In the genomic region with DNA sequence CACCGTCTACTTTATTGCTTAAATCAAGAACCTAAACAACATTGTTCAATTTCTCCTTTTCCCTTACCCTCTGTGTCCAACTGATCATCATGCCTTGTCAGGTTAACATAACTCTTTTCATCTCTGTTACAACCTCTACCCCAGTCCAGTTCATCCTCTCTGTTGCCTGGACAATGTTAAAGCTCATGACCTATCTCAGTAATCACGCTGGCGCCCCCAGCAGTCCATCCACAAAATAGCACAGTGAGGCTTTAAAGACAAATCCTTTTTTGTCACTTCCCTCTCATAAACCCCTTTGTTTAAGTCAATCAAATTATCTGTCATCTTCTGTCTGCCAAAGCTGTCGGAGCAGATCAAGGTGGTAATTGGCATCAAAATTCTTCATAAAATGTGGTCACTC, we compare ENCODE assay signal across 8 cellular contexts.
DNase-seq lines count a peak whose midpoint lies in the region; ATAC-seq and TF ChIP-seq lines count a peak whose summit lies in the region.

No MANE protein-coding gene starts in this region.

- no peak overlapping the region for H3K18ac ChIP-seq in H9 (ENCODE audit: insufficient read length, low read depth, low read length)

- peak; percentile 38 for ATAC-seq in Right ventricle myocardium superior (ENCODE audit: poor library complexity)

- peaks cover 3% of the 10 kb centered on the region for H4K20me1 ChIP-seq in H9 (ENCODE audit: control insufficient read depth, insufficient read depth, insufficient read length)

- H2BK20ac ChIP-seq in H9 (ENCODE audit: low read depth, low read length, poor library complexity, severe bottlenecking): no peak overlapping the region

- no peak overlapping the region for H2AK5ac ChIP-seq in H9 (ENCODE audit: insufficient read length, low read length)

- H3K9me3 Mint-ChIP-seq in Calu3 (ENCODE audit: low read depth, unreplicated experiment) (no peaks in the 10 kb centered on the region), H9 (no peaks in the 10 kb centered on the region; a peak in 1 of 5 replicates)

- peaks cover 24% of the 10 kb centered on the region for H3K36me3 Mint-ChIP-seq in Calu3 (ENCODE audit: insufficient read depth, unreplicated experiment)
- peaks cover 13 to 46% (median 39%) of the 10 kb centered on the region in 3 experiments for H3K36me3 Mint-ChIP-seq in H9 (ENCODE audit: insufficient read depth in 1 of 3, low read depth in 3 of 3)

- no peak overlapping the region for H3K9ac ChIP-seq in H9 (ENCODE audit: extremely low read depth, insufficient read length, low read length)

- H2BK5ac ChIP-seq in H9 (ENCODE audit: insufficient read length, low read length): no peak overlapping the region

- H2BK120ac ChIP-seq in H9 (ENCODE audit: low read depth, low read length, poor library complexity, severe bottlenecking): no peak overlapping the region

- no peak overlapping the region for H3K23ac ChIP-seq in H9 (ENCODE audit: insufficient read length, low read depth, low read length)

- 0 out of 2 replicates have a peak, but pooled peaks cover 2% of the 10 kb centered on the region for H3K79me2 ChIP-seq in H9 (ENCODE audit: insufficient read depth, low read length)

- H4K91ac ChIP-seq in H9 (ENCODE audit: insufficient read length, low read depth, low read length): no peak overlapping the region

- no peak overlapping the region for H2BK12ac ChIP-seq in H9 (ENCODE audit: insufficient read length, low read depth, low read length)

- H3K4ac ChIP-seq in H9 (ENCODE audit: low read depth, low read length): no peak overlapping the region

- no peak overlapping the region for H3K4me2 ChIP-seq in H9 (ENCODE audit: insufficient read depth, insufficient read length, low read length)

- H2BK15ac ChIP-seq in H9 (ENCODE audit: low read depth, low read length): no peak overlapping the region

- no peak overlapping the region for H3K14ac ChIP-seq in H9 (ENCODE audit: insufficient read depth, low read length)

- H2AFZ ChIP-seq in H9 (ENCODE audit: low read length): no peak overlapping the region

- CTCF ChIA-PET in Calu3 (lab: Charles Lee): interaction anchor here (0.6 to 1.0 kb wide), 2 partner anchors 12 to 135 kb away, joined by 3 read pairs; no protein-coding TSS in a partner anchor

- BruUV-seq in Calu3 (replicated peaks; lab: Mats Ljungman, UMichigan): no TSS peak

- no peak overlapping the region for H3K56ac ChIP-seq in H9 (ENCODE audit: insufficient read length, low read depth, low read length)

- H3K4me3 Mint-ChIP-seq in Calu3 (ENCODE audit: low read depth, unreplicated experiment) (no peak overlapping the region), H9 (no peak overlapping the region)

- H3T11ph ChIP-seq in H9 (ENCODE audit: low read length): no peak overlapping the region

- H4K8ac ChIP-seq in H9 (replicated peaks; ENCODE audit: insufficient read length, low read depth, low read length): no peak overlapping the region

- intact Hi-C loops in Calu3 (cut with micrococcal nuclease; ENCODE audit: unreplicated experiment) (no loop called here), Right ventricle myocardium superior (cut with DNase I) (no loop called here)

- H3K27ac ChIP-seq in H9 (ENCODE audit: insufficient read length, low read depth, low read length): no peak overlapping the region

- no CpG with 5 or more reads among the region's 4 CpGs for WGBS in H9 (ENCODE audit: extremely low coverage, insufficient read length, low lambda C conversion rate)

- H3K4me1 Mint-ChIP-seq in Calu3 (ENCODE audit: low read depth, unreplicated experiment) (peaks cover 8% of the 10 kb centered on the region), H9 (peaks cover 4 to 12% of the 10 kb centered on the region in 2 experiments)

- peak; percentile 59 for DNase-seq in Calu3
- peak; percentile 61 for DNase-seq in H9
- DNase-seq in OCI-M1 (lab: John Stamatoyannopoulos, UW): peak; percentile 84
- DNase-seq in activated T-helper 9 cell treated with anti-CD3 and anti-CD28 coated beads, Interleukin-2, amount 50 U/mL, for 16 hours (ENCODE audit: low read depth): peak; percentile 16
- peak; percentile 65 for DNase-seq in Right ventricle myocardium superior
- DNase-seq in stimulated activated CD4-positive, alpha-beta T cell treated with anti-CD3 and anti-CD28 coated beads, Interleukin-15, amount 100 ng/mL, for 48 hours (ENCODE audit: low read depth in 2 of 2): peak; percentile 33 to 49
- DNase-seq in COR-L47 (lab: John Stamatoyannopoulos, UW): no peak
- no peak for DNase-seq in dedifferentiated amniotic fluid mesenchymal stem cell (ENCODE audit: extremely low spot score)

- H3K79me1 ChIP-seq in H9 (ENCODE audit: insufficient read depth, low read depth, low read length, poor library complexity, severe bottlenecking): no peaks in the 10 kb centered on the region

- TF ChIP-seq CTCF in Calu3 (IDR thresholded peaks at IDR 0.05; ENCODE audit: unreplicated experiment): peak; percentile 41
- TF ChIP-seq CTCF in H9 (conservative IDR thresholded peaks at IDR 0.05): peak; percentile 84

- H3K27ac Mint-ChIP-seq in Calu3 (ENCODE audit: unreplicated experiment) (peak overlapping the region; percentile 37), H9 (peak overlapping the region in 1 of 3 experiments; percentile 0; a peak in 1 of 7 replicates)

- no peaks in the 10 kb centered on the region for H3K23me2 ChIP-seq in H9 (ENCODE audit: insufficient read length, low read depth, low read length, poor library complexity, severe bottlenecking)

- H3K9me3 ChIP-seq in H9 (ENCODE audit: control insufficient read depth, low read depth, low read length): no peaks in the 10 kb centered on the region

- H3K4me1 ChIP-seq in H9 (ENCODE audit: insufficient read depth, low read length): no peaks in the 10 kb centered on the region

- no peak overlapping the region for H4K5ac ChIP-seq in H9 (ENCODE audit: insufficient read length, low read depth, low read length)

- no peaks in the 10 kb centered on the region for H3K27me3 ChIP-seq in H9 (ENCODE audit: insufficient read depth, low read length)

- no peaks in the 10 kb centered on the region for H3K27me3 Mint-ChIP-seq in Calu3 (ENCODE audit: unreplicated experiment)
- no peaks in the 10 kb centered on the region for H3K27me3 Mint-ChIP-seq in H9 (ENCODE audit: low read depth)

Comparison
In these comparisons a context has a peak if more than half of its experiments do, and no peak if none do; other contexts are left out.
1. DNase-seq: peak in Calu3 (single experiment), H9 (single experiment), OCI-M1 (single experiment), activated T-helper 9 cell treated with anti-CD3 and anti-CD28 coated beads, Interleukin-2, amount 50 U/mL, for 16 hours (single experiment), Right ventricle myocardium superior (single experiment) and stimulated activated CD4-positive, alpha-beta T cell treated with anti-CD3 and anti-CD28 coated beads, Interleukin-15, amount 100 ng/mL, for 48 hours (2 of 2); none in COR-L47 (single experiment) and dedifferentiated amniotic fluid mesenchymal stem cell (single experiment).